Comparison of ENCODE assay signal across 1 cellular context in genomic region chr6:157193443-157193996, GRCh38.
TF ChIP-seq lines count a peak whose summit lies in the region.

No MANE protein-coding gene starts in this region.

TF ChIP-seq in HEK293, 187 proteins besides CTCF, POLR2A, EP300 and RAD21 (continued from another document):
- TF ChIP-seq ZNF335 (tag by site-specific recombination; conservative IDR thresholded peaks at IDR 0.05) (peak; percentile 57), SP7 (tag by site-specific recombination; IDR thresholded peaks at IDR 0.05) (peak; percentile 26; the same call in 1 of the 2 replicates), ZNF629 (tag by site-specific recombination; IDR thresholded peaks at IDR 0.05) (peak; percentile 31; the same call in 1 of the 2 replicates), ZNF169 (tag by site-specific recombination; IDR thresholded peaks at IDR 0.05) (no peak), ZNF76 (tag by site-specific recombination; IDR thresholded peaks at IDR 0.05; ENCODE audit: borderline replicate concordance, low read depth) (peak; percentile 40; the same call in 1 of the 2 replicates), ZNF660 (tag by site-specific recombination; IDR thresholded peaks at IDR 0.05) (peak; percentile 61; the same call in 1 of the 2 replicates), ZBTB17 (tag by site-specific recombination; IDR thresholded peaks at IDR 0.05) (peak; percentile 50)
